ENCODE assay signal across 16 cellular contexts in genomic region chr1:198462365-198463025, GRCh38.
DNase-seq lines count a peak whose midpoint lies in the region; ATAC-seq, FAIRE-seq and TF ChIP-seq lines count a peak whose summit lies in the region.
"Had no signal": no experiment of that assay in that cellular context is flagged by ENCODE, and none has a peak within 500 bp of the region (broad histone marks: within the 10 kb centered on the region; RNA-seq: fewer than 3 reads in every experiment).

No MANE protein-coding gene starts in this region.

- H3K36me3 Mint-ChIP-seq in HFFc6 (ENCODE audit: low read depth), result peaks cover 8% of the 10 kb centered on the region

- no peaks in the 10 kb centered on the region for H4K20me1 ChIP-seq in keratinocyte (ENCODE audit: control insufficient read depth, extremely low read depth, insufficient read depth, low read length)

- no peaks in the 10 kb centered on the region for H3K9me3 ChIP-seq in adipocyte (ENCODE audit: control insufficient read depth, low read length)
- H3K9me3 ChIP-seq in keratinocyte (ENCODE audit: control insufficient read depth, low read depth, low read length), result no peaks in the 10 kb centered on the region
- H3K9me3 ChIP-seq: gastrocnemius medialis, right atrium auricular region had no signal

- H3K4me1 ChIP-seq in adipocyte (ENCODE audit: control insufficient read depth, insufficient read depth, low read length) (peaks cover 14% of the 10 kb centered on the region), keratinocyte (ENCODE audit: control insufficient read depth, extremely low read depth, insufficient read depth, low read length) (peaks cover 22% of the 10 kb centered on the region)
- H3K4me1 ChIP-seq: gastrocnemius medialis, right atrium auricular region had no signal

- TF ChIP-seq CTCF in HFFc6 (IDR thresholded peaks at IDR 0.05), result no peak
- TF ChIP-seq CTCF in keratinocyte (optimal IDR thresholded peaks at IDR 0.05 in 1 of 3, IDR thresholded peaks at IDR 0.05 in 1 of 3, conservative IDR thresholded peaks at IDR 0.05 in 1 of 3; ENCODE audit: extremely low read depth in 1 of 3, insufficient read depth in 2 of 3, low read length in 3 of 3), result no peak
- TF ChIP-seq CTCF in coronary artery (IDR thresholded peaks at IDR 0.05), result no peak

- H3K27me3 Mint-ChIP-seq in HFFc6 (ENCODE audit: insufficient read depth), result no peaks in the 10 kb centered on the region

- H3K9me1 ChIP-seq in keratinocyte (ENCODE audit: control insufficient read depth, extremely low read depth, insufficient read depth, low read length), result no peaks in the 10 kb centered on the region

- DNase-seq in activated CD4-positive, CD25-positive, alpha-beta regulatory T cell (lab: John Stamatoyannopoulos, UW), result no peak
- peak; percentile 76 for DNase-seq in HFFc6
- DNase-seq in adipocyte (ENCODE audit: low read depth), result peak; percentile 85
- no peak for DNase-seq in keratinocyte (ENCODE audit: low read depth, low spot score)
- DNase-seq in coronary artery (ENCODE audit: low spot score), result no peak
- DNase-seq: gastrocnemius medialis, islet precursor cell, NCI-H1092, NCI-H510A, Right ventricle myocardium superior had no signal

- H3K4me3 Mint-ChIP-seq in HFFc6, result no peak overlapping the region

- no peaks in the 10 kb centered on the region for H3K79me2 ChIP-seq in keratinocyte (ENCODE audit: control insufficient read depth, insufficient read depth, low read length)

- H2AFZ ChIP-seq in keratinocyte (ENCODE audit: control insufficient read depth, low read length), result no peak overlapping the region

- H3K9me3 Mint-ChIP-seq in HFFc6, result no peaks in the 10 kb centered on the region

- peak overlapping the region; percentile 80 for H3K27ac Mint-ChIP-seq in HFFc6

- H3K4me1 Mint-ChIP-seq in HFFc6 (ENCODE audit: low read depth), result peaks cover 61% of the 10 kb centered on the region

- ATAC-seq in activated CD4-positive, CD25-positive, alpha-beta regulatory T cell treated with anti-CD3 and anti-CD28 coated beads, Interleukin-2, amount 50 U/mL, for 24 hours, result peak; percentile 85 to 87
- ATAC-seq in HG03095 (IDR thresholded peaks at IDR 0.05; ENCODE audit: unreplicated experiment), result no peak
- ATAC-seq in HG03097 (IDR thresholded peaks at IDR 0.05; ENCODE audit: low FRiP score, unreplicated experiment), result no peak
- ATAC-seq: gastrocnemius medialis had no signal

- peak; percentile 90 for FAIRE-seq in keratinocyte (lab: Jason Lieb, UNC)

- peak overlapping the region; percentile 51 for H3K27ac ChIP-seq in keratinocyte (ENCODE audit: control insufficient read depth, insufficient read depth, low read length)
- H3K27ac ChIP-seq in coronary artery, result no peak overlapping the region
- H3K27ac ChIP-seq: 22Rv1, gastrocnemius medialis, right atrium auricular region, VCaP had no signal

- H3K9ac ChIP-seq in adipocyte (ENCODE audit: low read length) (no peak overlapping the region), keratinocyte (ENCODE audit: control insufficient read depth, extremely low read depth, insufficient read depth, low read length) (no peak overlapping the region)

- no peaks in the 10 kb centered on the region for H3K36me3 ChIP-seq in adipocyte (ENCODE audit: control insufficient read depth, insufficient read depth, low read length, severe bottlenecking)
- H3K36me3 ChIP-seq in keratinocyte (ENCODE audit: control insufficient read depth in 2 of 2, extremely low read depth in 1 of 2, insufficient read depth in 2 of 2, low read length in 2 of 2), result no peaks in the 10 kb centered on the region
- H3K36me3 ChIP-seq: gastrocnemius medialis, right atrium auricular region had no signal

- H3K27me3 ChIP-seq in adipocyte (replicated peaks; ENCODE audit: control insufficient read depth, insufficient read depth, low read length) (no peaks in the 10 kb centered on the region), keratinocyte (ENCODE audit: control insufficient read depth, extremely low read depth, insufficient read depth, low read length) (no peaks in the 10 kb centered on the region)
- H3K27me3 ChIP-seq: gastrocnemius medialis, right atrium auricular region had no signal

- dilution Hi-C loops in keratinocyte (cut with MboI; ENCODE audit: extremely low pct_ligation_motif_present, low sequenced_read_pairs), result no loop called here

- H3K4me3 ChIP-seq in adipocyte (ENCODE audit: low read length) (no peak overlapping the region), keratinocyte (ENCODE audit: control insufficient read depth in 2 of 3, extremely low read depth in 1 of 3, insufficient read depth in 2 of 3, low read depth in 1 of 3, low read length in 3 of 3) (no peak overlapping the region), coronary artery (no peak overlapping the region)
- H3K4me3 ChIP-seq: gastrocnemius medialis, right atrium auricular region had no signal

- peak overlapping the region; percentile 64 for H3K4me2 ChIP-seq in keratinocyte (ENCODE audit: control insufficient read depth, extremely low read depth, insufficient read depth, low read depth, low read length)

Comparison
In these comparisons a context has a peak if more than half of its experiments do, and no peak if none do; other contexts are left out.
1. ATAC-seq: peak in activated CD4-positive, CD25-positive, alpha-beta regulatory T cell treated with anti-CD3 and anti-CD28 coated beads, Interleukin-2, amount 50 U/mL, for 24 hours (2 of 2); none in HG03095 (single experiment) and HG03097 (single experiment).
2. DNase-seq: peak in HFFc6 (single experiment) and adipocyte (single experiment); none in activated CD4-positive, CD25-positive, alpha-beta regulatory T cell (0 of 4), keratinocyte (single experiment) and coronary artery (single experiment).